In the genomic region with DNA sequence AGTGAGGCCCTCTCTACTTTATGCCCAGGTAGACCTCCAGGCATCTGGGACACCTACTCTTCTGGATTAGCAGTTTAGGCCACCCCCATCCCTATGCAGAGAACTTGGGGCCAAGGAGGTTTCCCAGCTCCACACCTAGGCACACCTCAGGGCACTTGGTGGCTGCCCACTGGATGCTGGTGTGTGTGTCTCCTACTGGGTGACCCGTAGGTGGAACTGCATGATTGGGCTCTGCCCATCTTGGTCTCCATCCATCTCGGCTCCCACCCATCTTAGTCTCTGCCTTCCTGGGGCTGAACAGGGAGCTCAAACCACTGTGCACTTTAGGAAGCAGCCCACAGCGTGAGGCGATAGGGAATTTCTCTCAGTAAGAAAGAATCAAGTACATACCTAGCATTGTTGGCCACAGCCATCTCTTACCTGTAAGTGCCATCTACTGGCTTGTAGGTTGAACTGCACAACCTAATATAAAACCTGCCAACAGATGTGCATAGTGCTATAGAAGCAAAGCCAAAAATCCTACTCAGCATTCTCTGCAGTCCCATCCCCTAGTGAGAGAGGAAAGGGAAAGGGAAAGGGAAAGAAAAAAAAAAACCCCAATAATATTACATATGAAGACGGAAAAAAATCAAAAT, we compare ENCODE assay signal across 8 cellular contexts.
A peak's percentile ranks its signal among the peaks of the same experiment; 100 is the strongest.
DNase-seq lines count a peak whose midpoint lies in the region; ATAC-seq and TF ChIP-seq lines count a peak whose summit lies in the region.

No MANE protein-coding gene starts in this region.

- POLR2A ChIA-PET in RWPE1 (lab: Yijun Ruan, JAX; ENCODE audit: low non-redundant PET) = no interaction called here

- peak; percentile 83 for ATAC-seq in GM19025 (IDR thresholded peaks at IDR 0.05; ENCODE audit: low read depth, unreplicated experiment)
- peak; percentile 75 for ATAC-seq in HG03439 (IDR thresholded peaks at IDR 0.05; ENCODE audit: unreplicated experiment)
- ATAC-seq in HG02938 (IDR thresholded peaks at IDR 0.05; ENCODE audit: unreplicated experiment) = no peak

- CTCF ChIA-PET in RWPE1 (lab: Yijun Ruan, JAX) = interaction anchor here (0.7 to 1.2 kb wide), 7 partner anchors 10 to 301 kb away, joined by 3 to 7 read pairs (median 3); no protein-coding TSS in a partner anchor

- no peak overlapping the region for H3K27ac ChIP-seq in RWPE1

- DNase-seq in COR-L47 (lab: John Stamatoyannopoulos, UW) = peak; percentile 54
- DNase-seq in RWPE1 (ENCODE audit: low spot score) = peak; percentile 19
- DNase-seq in iris pigment epithelial cell (ENCODE audit: low read depth) = peak; percentile 41
- no peak for DNase-seq in mesenteric fat pad (ENCODE audit: low spot score)
- DNase-seq in pons (ENCODE audit: low spot score) = no peak

- TF ChIP-seq CTCF in RWPE1 (conservative IDR thresholded peaks at IDR 0.05; ENCODE audit: low read depth) = peak; percentile 60

Comparison
In these comparisons a context has a peak if more than half of its experiments do, and no peak if none do; other contexts are left out.
1. DNase-seq: peak in COR-L47 (single experiment), RWPE1 (single experiment) and iris pigment epithelial cell (single experiment); none in mesenteric fat pad (single experiment) and pons (single experiment).